Comparison of ENCODE assay signal across 8 cellular contexts in genomic region chr12:131948713-131949430, GRCh38. TPM values are rescaled to one million over a fixed set of nuclear protein-coding genes. Genes with fewer than 3 reads are reported as not detected.
DNase-seq lines count a peak whose midpoint lies in the region; ATAC-seq, FAIRE-seq and TF ChIP-seq lines count a peak whose summit lies in the region.
"Not testable (repeated sequence)": the region's sequence is repeated elsewhere in the genome, so short reads cannot be mapped to it uniquely, and the experiment has no call there.

No MANE protein-coding gene starts in this region.

- H3K4ac ChIP-seq in trophoblast cell (ENCODE audit: low read depth, low read length) = peak overlapping the region; percentile 77

- peak overlapping the region; percentile 97 for H2BK12ac ChIP-seq in trophoblast cell (ENCODE audit: low read length)

- 55% methylated on average over 13 of the region's 23 CpGs for WGBS in esophagus muscularis mucosa
- WGBS in HepG2 (ENCODE audit: low lambda C conversion rate) = 45% methylated on average over 22 of the region's 23 CpGs
- WGBS in trophoblast cell (ENCODE audit: extremely low coverage, insufficient coverage, insufficient read length) = no CpG with 5 or more reads among the region's 23 CpGs

- H3K4me3 Mint-ChIP-seq in Calu3 (ENCODE audit: low read depth, unreplicated experiment) = peak overlapping the region; percentile 84

- not testable (repeated sequence) for H2AFZ ChIP-seq in HepG2 (ENCODE audit: low read length)
- H2AFZ ChIP-seq in trophoblast cell (ENCODE audit: insufficient read depth, low read length, poor library complexity) = peak overlapping the region; percentile 96

- FAIRE-seq in HepG2 (lab: Jason Lieb, UNC) = not testable (repeated sequence)

- TF ChIP-seq EP300 in esophagus muscularis mucosa (IDR thresholded peaks at IDR 0.05); HepG2 (IDR thresholded peaks at IDR 0.05; ENCODE audit: low read depth in 2 of 2, low read length in 2 of 2); HepG2 (CRISPR knock-in tag; IDR thresholded peaks at IDR 0.05; ENCODE audit: borderline replicate concordance): not testable (repeated sequence)

- not testable (repeated sequence) for H3K9me3 Mint-ChIP-seq in Calu3 (ENCODE audit: low read depth, unreplicated experiment)

- ATAC-seq in HepG2 = not testable (repeated sequence)

- peak overlapping the region; percentile 85 for H2BK5ac ChIP-seq in trophoblast cell (ENCODE audit: low read depth, low read length, poor library complexity)

- H3K4me2 ChIP-seq in HepG2 (ENCODE audit: low read depth, low read length) (peak overlapping the region; percentile 68), trophoblast cell (ENCODE audit: low read length) (peak overlapping the region; percentile 59)

- in situ Hi-C loops in astrocyte of the spinal cord (cut with HindIII; ENCODE audit: low sequenced_read_pairs); HepG2 (cut with HindIII; ENCODE audit: extremely low pct_ligation_motif_present, low pct_unique_long_range_greater_than_20kb): not testable (repeated sequence)

- not testable (repeated sequence) for TF ChIP-seq CTCF in Calu3 (IDR thresholded peaks at IDR 0.05; ENCODE audit: unreplicated experiment); LNCaP clone FGC (IDR thresholded peaks at IDR 0.05; ENCODE audit: control insufficient read depth, extremely low read depth, insufficient read depth); WERI-Rb-1 (IDR thresholded peaks at IDR 0.05; ENCODE audit: low read depth, low read length); astrocyte of the spinal cord (IDR thresholded peaks at IDR 0.05; ENCODE audit: low read depth, low read length); esophagus muscularis mucosa (IDR thresholded peaks at IDR 0.05); HepG2 (CRISPR knock-in tag; IDR thresholded peaks at IDR 0.05); tibial artery (IDR thresholded peaks at IDR 0.05)

- not testable (repeated sequence) for H3K27me3 ChIP-seq in WERI-Rb-1 (ENCODE audit: insufficient read depth, low read depth, severe bottlenecking); esophagus muscularis mucosa; HepG2 (ENCODE audit: control insufficient read depth in 1 of 2, insufficient read depth in 2 of 2, low read length in 2 of 2); trophoblast cell (ENCODE audit: insufficient read depth, low read length); tibial artery

- not testable (repeated sequence) for DNase-seq in Calu3; LNCaP clone FGC (ENCODE audit: low read depth); WERI-Rb-1; astrocyte of the spinal cord (ENCODE audit: low read depth, low spot score); esophagus muscularis mucosa (ENCODE audit: extremely low spot score); HepG2 (ENCODE audit: low spot score)
- DNase-seq in trophoblast cell = peak; percentile 10 to 48
- DNase-seq in tibial artery = peak in 1 of 2 donors; percentile 42

- H3K36me3 ChIP-seq in WERI-Rb-1; HepG2 (replicated peaks in 1 of 2; ENCODE audit: control insufficient read depth in 1 of 2, insufficient read depth in 2 of 2, low read length in 2 of 2): not testable (repeated sequence)
- H3K36me3 ChIP-seq in esophagus muscularis mucosa = peaks cover 7 to 16% (median 11%) of the 10 kb centered on the region in 4 donors
- H3K36me3 ChIP-seq in trophoblast cell (ENCODE audit: control insufficient read depth in 1 of 2, insufficient read depth in 2 of 2, low read length in 2 of 2) = peaks cover 7 to 11% of the 10 kb centered on the region in 2 experiments
- H3K36me3 ChIP-seq in tibial artery = peaks cover 4 to 13% (median 6%) of the 10 kb centered on the region in 3 donors

- H2AK5ac ChIP-seq in trophoblast cell (ENCODE audit: low read length) = peak overlapping the region; percentile 80

- H3K9ac ChIP-seq in HepG2 (ENCODE audit: insufficient read depth, low read depth, low read length) = peak overlapping the region; percentile 59
- not testable (repeated sequence) for H3K9ac ChIP-seq in trophoblast cell (ENCODE audit: low read length)

- peak overlapping the region; percentile 97 for H4K12ac ChIP-seq in trophoblast cell (ENCODE audit: low read depth, low read length)

- H3K79me1 ChIP-seq in trophoblast cell (ENCODE audit: low read length) = peaks cover 12% of the 10 kb centered on the region

- H3K79me2 ChIP-seq in HepG2 (ENCODE audit: insufficient read depth, low read length) (peaks cover 30% of the 10 kb centered on the region), trophoblast cell (ENCODE audit: control insufficient read depth, insufficient read depth, low read length, poor library complexity) (peaks cover 15% of the 10 kb centered on the region)

- H3K18ac ChIP-seq in trophoblast cell (ENCODE audit: low read length) = peak overlapping the region; percentile 99

- H3K4me1 ChIP-seq in esophagus muscularis mucosa = peaks cover 23 to 54% (median 39%) of the 10 kb centered on the region in 4 donors
- peaks cover 28% of the 10 kb centered on the region; the same call in 1 of the 2 replicates for H3K4me1 ChIP-seq in HepG2 (ENCODE audit: insufficient read depth, low read length)
- H3K4me1 ChIP-seq in trophoblast cell (ENCODE audit: control insufficient read depth in 1 of 2, insufficient read depth in 2 of 2, low read length in 2 of 2) = not testable (repeated sequence)
- peaks cover 0 to 42% (median 20%) of the 10 kb centered on the region in 4 donors for H3K4me1 ChIP-seq in tibial artery

- H4K91ac ChIP-seq in trophoblast cell (ENCODE audit: low read depth, low read length) = peak overlapping the region; percentile 93

- peak overlapping the region; percentile 4; the same call in 1 of the 2 replicates for H3K27ac ChIP-seq in WERI-Rb-1
- H3K27ac ChIP-seq in esophagus muscularis mucosa (replicated peaks in 1 of 4) = peak overlapping the region; percentile 83 to 91 (median 89)
- H3K27ac ChIP-seq in HepG2 (ENCODE audit: extremely low read length, insufficient read depth, low read length); trophoblast cell (ENCODE audit: low read depth, low read length): not testable (repeated sequence)
- peak overlapping the region; percentile 80 to 86 for H3K27ac ChIP-seq in tibial artery

- CTCF ChIA-PET in Calu3 (lab: Charles Lee) = interaction anchor here (2.1 kb wide), 1 partner anchor 98 kb away, joined by 15 read pairs; no protein-coding TSS in a partner anchor
- CTCF ChIA-PET in HepG2 (lab: Yijun Ruan, JAX; ENCODE audit: low intra/inter-chr PET ratio, low total read pairs) = not testable (repeated sequence)

- H3K23ac ChIP-seq in trophoblast cell (ENCODE audit: low read length) = not testable (repeated sequence)

- H3K27ac Mint-ChIP-seq in Calu3 (ENCODE audit: unreplicated experiment) = not testable (repeated sequence)

- peaks cover 10% of the 10 kb centered on the region for H3K4me1 Mint-ChIP-seq in Calu3 (ENCODE audit: low read depth, unreplicated experiment)

- H4K8ac ChIP-seq in trophoblast cell (ENCODE audit: low read depth, low read length) = peak overlapping the region; percentile 99

- POLR2A ChIA-PET in HepG2 (lab: Yijun Ruan, JAX) = interaction anchor here (1.0 to 1.4 kb wide), 2 partner anchors 9 to 98 kb away, joined by 3 to 4 read pairs; no protein-coding TSS in a partner anchor

- peaks cover 40% of the 10 kb centered on the region for H3K36me3 Mint-ChIP-seq in Calu3 (ENCODE audit: insufficient read depth, unreplicated experiment)

- not testable (repeated sequence) for H3K14ac ChIP-seq in trophoblast cell (ENCODE audit: low read length)

- H4K20me1 ChIP-seq in HepG2 (ENCODE audit: insufficient read depth, low read length) = not testable (repeated sequence)

- TF ChIP-seq POLR2A in esophagus muscularis mucosa (IDR thresholded peaks at IDR 0.05; ENCODE audit: low read depth); HepG2 (IDR thresholded peaks at IDR 0.05; ENCODE audit: insufficient read depth in 1 of 2, low read depth in 2 of 2, low read length in 2 of 2): not testable (repeated sequence)

- H2BK120ac ChIP-seq in trophoblast cell (ENCODE audit: insufficient read depth, low read length, poor library complexity) = peak overlapping the region; percentile 96

- BruUV-seq in Calu3 (replicated peaks; lab: Mats Ljungman, UMichigan); HepG2 (replicated peaks; lab: Mats Ljungman, UMichigan): not testable (repeated sequence)

- H3K4me3 ChIP-seq in LNCaP clone FGC (ENCODE audit: low read depth, low read length) (peak overlapping the region; percentile 50), WERI-Rb-1 (ENCODE audit: low read depth, low read length) (peak overlapping the region; percentile 46), astrocyte of the spinal cord (ENCODE audit: low read depth, low read length) (peak overlapping the region; percentile 35), esophagus muscularis mucosa (peak overlapping the region; percentile 71 to 100 (median 98)), HepG2 (replicated peaks in 1 of 3; ENCODE audit: insufficient read depth in 1 of 3, low read depth in 2 of 3, low read length in 3 of 3) (peak overlapping the region; percentile 38 to 75 (median 65); a peak in 4 of 6 replicates), trophoblast cell (ENCODE audit: low read depth, low read length) (peak overlapping the region; percentile 69), tibial artery (peak overlapping the region; percentile 86 to 97)

- not testable (repeated sequence) for TF ChIP-seq RAD21 in HepG2 (CRISPR knock-in tag; IDR thresholded peaks at IDR 0.05)

- H3K9me3 ChIP-seq in WERI-Rb-1 (ENCODE audit: severe bottlenecking); esophagus muscularis mucosa; HepG2 (ENCODE audit: low read length); trophoblast cell (ENCODE audit: insufficient read depth, low read depth, low read length); tibial artery: not testable (repeated sequence)

- intact Hi-C loops in Calu3 (cut with micrococcal nuclease; ENCODE audit: unreplicated experiment) (loop anchor here (2.0 kb wide), 1 partner anchor 98 kb away; no protein-coding TSS in a partner anchor), esophagus muscularis mucosa (cut with DNase I) (loop anchor here (2.0 to 5.0 kb wide), 3 partner anchors 20 to 102 kb away; partner anchors contain the start of gene PUS1), tibial artery (cut with DNase I; ENCODE audit: low total_unique reads) (loop anchor here (5.0 kb wide), 1 partner anchor 52 kb away; no protein-coding TSS in a partner anchor)
- intact Hi-C loops in HepG2 (cut with micrococcal nuclease; ENCODE audit: unreplicated experiment) = not testable (repeated sequence)

- H3K27me3 Mint-ChIP-seq in Calu3 (ENCODE audit: unreplicated experiment) = not testable (repeated sequence)

RNA-seq across cellular contexts. Expression of gene EP400, which starts 0.9 kb away (rescaled TPM):
- total RNA-seq in Calu3 (2022) = 84.4 and 88.7 TPM in 2 replicates
- 10 to 100 TPM; 16.9 to 31.1 (median 22.4) TPM for total RNA-seq in esophagus muscularis mucosa
- total RNA-seq in HepG2 (2016; rRNA removed; fragmentation: Illumina TruSeq; extraction: Trizol) = 5.0 and 8.4 TPM in 2 replicates
- 4.7 TPM in 2 replicates for total RNA-seq in HepG2 (2016; cell fraction: cytosol; rRNA removed; fragmentation: Illumina TruSeq; extraction: Trizol; ENCODE audit: low read depth)
- total RNA-seq in HepG2 (2016; cell fraction: insoluble cytoplasmic fraction; rRNA removed; fragmentation: Illumina TruSeq; extraction: Trizol) = 3.7 and 7.0 TPM in 2 replicates
- 6.0 and 6.1 TPM in 2 replicates for total RNA-seq in HepG2 (2016; cell fraction: membrane; rRNA removed; fragmentation: Illumina TruSeq; extraction: Trizol)
- total RNA-seq in HepG2 (2016; cell fraction: nucleus; rRNA removed; fragmentation: Illumina TruSeq; extraction: Trizol) = 13.3 and 16.0 TPM in 2 replicates
- polyA plus RNA-seq in HepG2 (2011; rRNA removed) = 4.2 and 4.9 TPM in 2 replicates
- 2.4 and 3.4 TPM in 2 replicates for polyA plus RNA-seq in HepG2 (2011; cell fraction: cytosol; rRNA removed)
- 23.5 and 23.6 TPM in 2 replicates for polyA plus RNA-seq in HepG2 (2011; cell fraction: nucleus; rRNA removed)
- polyA plus RNA-seq in HepG2 (2012) = 16.1 and 16.9 TPM in 2 replicates
- polyA plus RNA-seq in HepG2 (2016; cell fraction: cytosol; fragmentation: Illumina TruSeq; extraction: Trizol; ENCODE audit: low read depth) = 1.1 TPM in 2 replicates
- polyA plus RNA-seq in HepG2 (2016; cell fraction: insoluble cytoplasmic fraction; fragmentation: Illumina TruSeq; extraction: Trizol; ENCODE audit: low read depth) = 11.0 and 15.9 TPM in 2 replicates
- 2.6 and 2.7 TPM in 2 replicates for polyA plus RNA-seq in HepG2 (2016; cell fraction: membrane; fragmentation: Illumina TruSeq; extraction: Trizol; ENCODE audit: low read depth)
- 43.2 and 47.1 TPM in 2 replicates for polyA plus RNA-seq in HepG2 (2016; cell fraction: nucleus; fragmentation: Illumina TruSeq; extraction: Trizol; ENCODE audit: insufficient read depth, low read depth)
- polyA minus RNA-seq in HepG2 (2011; rRNA and poly(A)+ RNA removed; ENCODE audit: low replicate concordance) = 7.5 and 11.1 TPM in 2 replicates
- polyA minus RNA-seq in HepG2 (2011; cell fraction: cytosol; rRNA and poly(A)+ RNA removed) = 7.5 and 8.3 TPM in 2 replicates
- polyA minus RNA-seq in HepG2 (2011; cell fraction: nucleus; rRNA and poly(A)+ RNA removed) = 16.2 and 18.8 TPM in 2 replicates
- 25.4 and 26.9 TPM in 2 replicates for polyA plus RNA-seq in trophoblast cell (2013)

RNA-seq across cellular contexts. Expression of gene PUS1, which starts 19.8 kb away (rescaled TPM):
- total RNA-seq in Calu3 (2022) (81.3 and 95.5 TPM in 2 replicates), esophagus muscularis mucosa (10 to 100 TPM; 14.7 to 23.3 (median 19.5) TPM), HepG2 (2016; rRNA removed; fragmentation: Illumina TruSeq; extraction: Trizol) (23.5 and 24.7 TPM in 2 replicates)
- 6.6 and 7.1 TPM in 2 replicates for total RNA-seq in HepG2 (2016; cell fraction: cytosol; rRNA removed; fragmentation: Illumina TruSeq; extraction: Trizol; ENCODE audit: low read depth)
- 21.9 and 25.6 TPM in 2 replicates for total RNA-seq in HepG2 (2016; cell fraction: insoluble cytoplasmic fraction; rRNA removed; fragmentation: Illumina TruSeq; extraction: Trizol)
- 11.7 and 15.8 TPM in 2 replicates for total RNA-seq in HepG2 (2016; cell fraction: membrane; rRNA removed; fragmentation: Illumina TruSeq; extraction: Trizol)
- 22.3 and 22.5 TPM in 2 replicates for total RNA-seq in HepG2 (2016; cell fraction: nucleus; rRNA removed; fragmentation: Illumina TruSeq; extraction: Trizol)
- 19.2 and 28.3 TPM in 2 replicates for polyA plus RNA-seq in HepG2 (2011; rRNA removed)
- polyA plus RNA-seq in HepG2 (2011; cell fraction: cytosol; rRNA removed) = 18.9 and 22.1 TPM in 2 replicates
- polyA plus RNA-seq in HepG2 (2011; cell fraction: nucleus; rRNA removed) = 51.5 and 61.7 TPM in 2 replicates
- 16.6 and 23.7 TPM in 2 replicates for polyA plus RNA-seq in HepG2 (2012)
- 6.6 and 8.0 TPM in 2 replicates for polyA plus RNA-seq in HepG2 (2016; cell fraction: cytosol; fragmentation: Illumina TruSeq; extraction: Trizol; ENCODE audit: low read depth)
- 37.8 and 38.4 TPM in 2 replicates for polyA plus RNA-seq in HepG2 (2016; cell fraction: insoluble cytoplasmic fraction; fragmentation: Illumina TruSeq; extraction: Trizol; ENCODE audit: low read depth)
- 14.2 and 18.7 TPM in 2 replicates for polyA plus RNA-seq in HepG2 (2016; cell fraction: membrane; fragmentation: Illumina TruSeq; extraction: Trizol; ENCODE audit: low read depth)
- polyA plus RNA-seq in HepG2 (2016; cell fraction: nucleus; fragmentation: Illumina TruSeq; extraction: Trizol; ENCODE audit: insufficient read depth, low read depth) = 70.5 and 72.7 TPM in 2 replicates
- polyA minus RNA-seq in HepG2 (2011; rRNA and poly(A)+ RNA removed; ENCODE audit: low replicate concordance) = 26.1 and 71.1 TPM in 2 replicates
- polyA minus RNA-seq in HepG2 (2011; cell fraction: cytosol; rRNA and poly(A)+ RNA removed) = 10.4 and 12.3 TPM in 2 replicates
- polyA minus RNA-seq in HepG2 (2011; cell fraction: nucleus; rRNA and poly(A)+ RNA removed) = 31.2 and 34.2 TPM in 2 replicates
- 33.0 and 33.3 TPM in 2 replicates for polyA plus RNA-seq in trophoblast cell (2013)

RNA-seq across cellular contexts. Expression of gene ULK1, which starts 54.5 kb away (rescaled TPM):
- total RNA-seq in Calu3 (2022) (48.7 and 48.9 TPM in 2 replicates), esophagus muscularis mucosa (10 to 100 TPM; 18.4 to 37.5 (median 26.9) TPM), HepG2 (2016; rRNA removed; fragmentation: Illumina TruSeq; extraction: Trizol) (1.7 and 2.8 TPM in 2 replicates)
- total RNA-seq in HepG2 (2016; cell fraction: cytosol; rRNA removed; fragmentation: Illumina TruSeq; extraction: Trizol; ENCODE audit: low read depth) = 1.9 and 2.4 TPM in 2 replicates
- total RNA-seq in HepG2 (2016; cell fraction: insoluble cytoplasmic fraction; rRNA removed; fragmentation: Illumina TruSeq; extraction: Trizol) = 1.6 and 3.3 TPM in 2 replicates
- total RNA-seq in HepG2 (2016; cell fraction: membrane; rRNA removed; fragmentation: Illumina TruSeq; extraction: Trizol) = 1.7 and 2.8 TPM in 2 replicates
- total RNA-seq in HepG2 (2016; cell fraction: nucleus; rRNA removed; fragmentation: Illumina TruSeq; extraction: Trizol) = 4.9 and 6.0 TPM in 2 replicates
- 10.1 and 13.9 TPM in 2 replicates for polyA plus RNA-seq in HepG2 (2011; rRNA removed)
- 2.2 and 3.2 TPM in 2 replicates for polyA plus RNA-seq in HepG2 (2011; cell fraction: cytosol; rRNA removed)
- polyA plus RNA-seq in HepG2 (2011; cell fraction: nucleus; rRNA removed) = 132 and 157 TPM in 2 replicates
- polyA plus RNA-seq in HepG2 (2012) = 16.0 and 35.4 TPM in 2 replicates
- 0.21 and 0.24 TPM in 2 replicates for polyA plus RNA-seq in HepG2 (2016; cell fraction: cytosol; fragmentation: Illumina TruSeq; extraction: Trizol; ENCODE audit: low read depth)
- polyA plus RNA-seq in HepG2 (2016; cell fraction: insoluble cytoplasmic fraction; fragmentation: Illumina TruSeq; extraction: Trizol; ENCODE audit: low read depth) = 3.6 and 5.0 TPM in 2 replicates
- 0.60 and 0.72 TPM in 2 replicates for polyA plus RNA-seq in HepG2 (2016; cell fraction: membrane; fragmentation: Illumina TruSeq; extraction: Trizol; ENCODE audit: low read depth)
- 27.6 and 31.1 TPM in 2 replicates for polyA plus RNA-seq in HepG2 (2016; cell fraction: nucleus; fragmentation: Illumina TruSeq; extraction: Trizol; ENCODE audit: insufficient read depth, low read depth)
- 11.3 and 13.5 TPM in 2 replicates for polyA minus RNA-seq in HepG2 (2011; rRNA and poly(A)+ RNA removed; ENCODE audit: low replicate concordance)
- polyA minus RNA-seq in HepG2 (2011; cell fraction: cytosol; rRNA and poly(A)+ RNA removed) = 7.8 and 10.2 TPM in 2 replicates
- polyA minus RNA-seq in HepG2 (2011; cell fraction: nucleus; rRNA and poly(A)+ RNA removed) = 15.5 and 17.8 TPM in 2 replicates
- polyA plus RNA-seq in trophoblast cell (2013) = 74.0 and 74.9 TPM in 2 replicates

Comparison
In these comparisons a context has a peak if more than half of its experiments do, and no peak if none do; other contexts are left out.
1. H3K4me3 ChIP-seq: peak in every context shown above with its lines; median percentile 98 in esophagus muscularis mucosa; 92 in tibial artery; 69 in trophoblast cell; 65 in HepG2; 50 in LNCaP clone FGC; 46 in WERI-Rb-1; 35 in astrocyte of the spinal cord.